Comparison of ENCODE assay signal across 14 cellular contexts in the genomic region with DNA sequence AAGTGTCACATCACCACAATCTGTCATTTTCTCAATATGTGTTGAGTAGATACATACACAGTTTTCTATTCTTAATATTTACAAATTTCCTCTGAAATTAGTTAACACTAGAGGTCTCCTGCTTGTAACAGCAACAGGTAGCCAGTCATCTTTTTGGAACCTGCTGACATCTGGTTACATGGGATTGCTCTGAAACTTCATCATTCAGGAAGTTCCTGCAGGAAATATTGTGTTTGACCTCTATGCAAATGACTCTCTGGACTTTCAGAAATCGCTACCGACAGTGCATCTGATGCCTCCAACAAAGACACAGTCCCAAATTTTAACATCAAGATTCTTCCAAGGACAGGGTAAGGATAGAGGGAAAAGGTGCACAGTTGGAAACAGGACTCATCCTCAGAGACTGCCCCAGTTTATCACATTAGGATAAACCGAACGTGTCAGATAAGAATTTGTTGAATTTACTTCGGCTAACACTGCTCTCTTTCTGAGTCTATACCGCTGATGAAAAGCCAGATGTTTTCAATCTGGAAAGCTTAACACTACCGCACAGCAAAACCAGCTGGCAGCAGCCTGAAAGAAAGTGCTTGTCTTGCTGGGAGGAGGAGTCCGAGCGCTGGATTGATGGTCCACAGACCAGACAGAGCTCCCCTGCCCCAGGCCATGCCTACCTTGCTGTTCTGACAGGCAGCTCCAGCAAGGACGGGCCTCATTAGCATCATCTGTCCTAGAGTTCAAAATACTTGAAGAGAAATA.
DNase-seq lines count a peak whose midpoint lies in the region; ATAC-seq, FAIRE-seq and TF ChIP-seq lines count a peak whose summit lies in the region.
"Had no signal": no experiment of that assay in that cellular context is flagged by ENCODE, and none has a peak within 500 bp of the region (broad histone marks: within the 10 kb centered on the region; RNA-seq: fewer than 3 reads in every experiment).

No MANE protein-coding gene starts in this region.

- TF ChIP-seq CTCF in HEK293 (tag by site-specific recombination; IDR thresholded peaks at IDR 0.05) (no peak), bronchial epithelial cell (IDR thresholded peaks at IDR 0.05; ENCODE audit: insufficient read depth, low read length, severe bottlenecking) (no peak), thyroid gland (IDR thresholded peaks at IDR 0.05) (no peak)

- CTCF ChIA-PET in HEK293 (lab: Yijun Ruan, JAX) = no interaction called here

- 69 to 71% methylated on average over 10 of the region's 10 CpGs for WGBS in thyroid gland, 2 donors

- no peak for FAIRE-seq in bronchial epithelial cell (lab: Jason Lieb, UNC)

- H3K27me3 ChIP-seq in bronchial epithelial cell (ENCODE audit: control insufficient read depth, insufficient read depth, low read length) (no peaks in the 10 kb centered on the region), thyroid gland (no peaks in the 10 kb centered on the region)
- H3K27me3 ChIP-seq: MG63, SJCRH30 had no signal

- DNase-seq in bronchial epithelial cell (ENCODE audit: low read depth) (peak; percentile 3), left ventricle myocardium superior (peak; percentile 40), thyroid gland (peak; percentile 3 to 8)
- DNase-seq in stimulated activated CD4-positive, alpha-beta T cell treated with anti-CD3 and anti-CD28 coated beads, Interleukin-2, amount 100 ng/mL, for 24 hours = no peak
- DNase-seq: activated effector memory CD4-positive, alpha-beta T cell treated with anti-CD3 and anti-CD28 coated beads, Interleukin-2, amount 50 U/mL, for 16 hours; Caco-2; effector memory CD4-positive, alpha-beta T cell; kidney glomerular epithelial cell; MG63; SJCRH30; stimulated activated CD4-positive, alpha-beta T cell treated with anti-CD3 and anti-CD28 coated beads, Interleukin-1b, Interleukin-23, amount 100 ng/mL, for 48 hours had no signal

- H3K9me3 ChIP-seq in HEK293 (ENCODE audit: control insufficient read depth, insufficient read depth, low read depth, low read length) (no peaks in the 10 kb centered on the region), thyroid gland (no peaks in the 10 kb centered on the region)
- H3K9me3 ChIP-seq: Caco-2, MG63, SJCRH30 had no signal

- POLR2A ChIA-PET in HEK293 (lab: Yijun Ruan, JAX) = no interaction called here

- peak; percentile 73 for ATAC-seq in left ventricle myocardium superior
- ATAC-seq in HG03280 (IDR thresholded peaks at IDR 0.05; ENCODE audit: unreplicated experiment) = no peak
- no peak for ATAC-seq in HG02870 (IDR thresholded peaks at IDR 0.05; ENCODE audit: unreplicated experiment)

- H3K4me1 ChIP-seq in HEK293 (ENCODE audit: control insufficient read depth, insufficient read depth, low read length) (peaks cover 25% of the 10 kb centered on the region), thyroid gland (peaks cover 41 to 45% of the 10 kb centered on the region in 2 donors)

- H3K4me3 ChIP-seq in HEK293 (ENCODE audit: low read depth, low read length) (no peak overlapping the region), bronchial epithelial cell (ENCODE audit: low read depth, low read length) (no peak overlapping the region), thyroid gland (replicated peaks in 1 of 3) (no peak overlapping the region)
- H3K4me3 ChIP-seq: MG63, SJCRH30 had no signal

- H3K36me3 ChIP-seq in HEK293 (ENCODE audit: control insufficient read depth in 2 of 2, insufficient read depth in 1 of 2, low read length in 2 of 2) = no peaks in the 10 kb centered on the region
- H3K36me3 ChIP-seq in bronchial epithelial cell (ENCODE audit: control insufficient read depth, insufficient read depth, low read length) = no peaks in the 10 kb centered on the region
- H3K36me3 ChIP-seq in thyroid gland = no peaks in the 10 kb centered on the region
- H3K36me3 ChIP-seq: MG63, SJCRH30 had no signal

- intact Hi-C loops in left ventricle myocardium superior (cut with micrococcal nuclease) = no loop called here
- intact Hi-C loops in thyroid gland (cut with DNase I) = no loop called here

- no peak for TF ChIP-seq POLR2A in thyroid gland (IDR thresholded peaks at IDR 0.05)

- no peak overlapping the region for H3K27ac ChIP-seq in HEK293 (ENCODE audit: extremely low read depth, low read depth, low read length)
- H3K27ac ChIP-seq in thyroid gland = no peak overlapping the region
- H3K27ac ChIP-seq: SJCRH30 had no signal

TF ChIP-seq in HEK293, 187 proteins besides CTCF, POLR2A, EP300 and RAD21:
- TF ChIP-seq ZNF747 (tag by site-specific recombination; IDR thresholded peaks at IDR 0.05) (no peak), ZNF585B (tag by site-specific recombination; IDR thresholded peaks at IDR 0.05) (no peak), SCRT2 (tag by site-specific recombination; IDR thresholded peaks at IDR 0.05) (peak; percentile 83), GLIS2 (tag by site-specific recombination; IDR thresholded peaks at IDR 0.05) (no peak)
- TF ChIP-seq, protein P1, sequence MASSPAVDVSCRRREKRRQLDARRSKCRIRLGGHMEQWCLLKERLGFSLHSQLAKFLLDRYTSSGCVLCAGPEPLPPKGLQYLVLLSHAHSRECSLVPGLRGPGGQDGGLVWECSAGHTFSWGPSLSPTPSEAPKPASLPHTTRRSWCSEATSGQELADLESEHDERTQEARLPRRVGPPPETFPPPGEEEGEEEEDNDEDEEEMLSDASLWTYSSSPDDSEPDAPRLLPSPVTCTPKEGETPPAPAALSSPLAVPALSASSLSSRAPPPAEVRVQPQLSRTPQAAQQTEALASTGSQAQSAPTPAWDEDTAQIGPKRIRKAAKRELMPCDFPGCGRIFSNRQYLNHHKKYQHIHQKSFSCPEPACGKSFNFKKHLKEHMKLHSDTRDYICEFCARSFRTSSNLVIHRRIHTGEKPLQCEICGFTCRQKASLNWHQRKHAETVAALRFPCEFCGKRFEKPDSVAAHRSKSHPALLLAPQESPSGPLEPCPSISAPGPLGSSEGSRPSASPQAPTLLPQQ (tag by site-specific recombination; IDR thresholded peaks at IDR 0.05) = no peak
- TF ChIP-seq, protein P2, sequence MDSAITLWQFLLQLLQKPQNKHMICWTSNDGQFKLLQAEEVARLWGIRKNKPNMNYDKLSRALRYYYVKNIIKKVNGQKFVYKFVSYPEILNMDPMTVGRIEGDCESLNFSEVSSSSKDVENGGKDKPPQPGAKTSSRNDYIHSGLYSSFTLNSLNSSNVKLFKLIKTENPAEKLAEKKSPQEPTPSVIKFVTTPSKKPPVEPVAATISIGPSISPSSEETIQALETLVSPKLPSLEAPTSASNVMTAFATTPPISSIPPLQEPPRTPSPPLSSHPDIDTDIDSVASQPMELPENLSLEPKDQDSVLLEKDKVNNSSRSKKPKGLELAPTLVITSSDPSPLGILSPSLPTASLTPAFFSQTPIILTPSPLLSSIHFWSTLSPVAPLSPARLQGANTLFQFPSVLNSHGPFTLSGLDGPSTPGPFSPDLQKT (IDR thresholded peaks at IDR 0.05; ENCODE audit: borderline replicate concordance, low read depth, low read length) = no peak
- TF ChIP-seq, protein P3, sequence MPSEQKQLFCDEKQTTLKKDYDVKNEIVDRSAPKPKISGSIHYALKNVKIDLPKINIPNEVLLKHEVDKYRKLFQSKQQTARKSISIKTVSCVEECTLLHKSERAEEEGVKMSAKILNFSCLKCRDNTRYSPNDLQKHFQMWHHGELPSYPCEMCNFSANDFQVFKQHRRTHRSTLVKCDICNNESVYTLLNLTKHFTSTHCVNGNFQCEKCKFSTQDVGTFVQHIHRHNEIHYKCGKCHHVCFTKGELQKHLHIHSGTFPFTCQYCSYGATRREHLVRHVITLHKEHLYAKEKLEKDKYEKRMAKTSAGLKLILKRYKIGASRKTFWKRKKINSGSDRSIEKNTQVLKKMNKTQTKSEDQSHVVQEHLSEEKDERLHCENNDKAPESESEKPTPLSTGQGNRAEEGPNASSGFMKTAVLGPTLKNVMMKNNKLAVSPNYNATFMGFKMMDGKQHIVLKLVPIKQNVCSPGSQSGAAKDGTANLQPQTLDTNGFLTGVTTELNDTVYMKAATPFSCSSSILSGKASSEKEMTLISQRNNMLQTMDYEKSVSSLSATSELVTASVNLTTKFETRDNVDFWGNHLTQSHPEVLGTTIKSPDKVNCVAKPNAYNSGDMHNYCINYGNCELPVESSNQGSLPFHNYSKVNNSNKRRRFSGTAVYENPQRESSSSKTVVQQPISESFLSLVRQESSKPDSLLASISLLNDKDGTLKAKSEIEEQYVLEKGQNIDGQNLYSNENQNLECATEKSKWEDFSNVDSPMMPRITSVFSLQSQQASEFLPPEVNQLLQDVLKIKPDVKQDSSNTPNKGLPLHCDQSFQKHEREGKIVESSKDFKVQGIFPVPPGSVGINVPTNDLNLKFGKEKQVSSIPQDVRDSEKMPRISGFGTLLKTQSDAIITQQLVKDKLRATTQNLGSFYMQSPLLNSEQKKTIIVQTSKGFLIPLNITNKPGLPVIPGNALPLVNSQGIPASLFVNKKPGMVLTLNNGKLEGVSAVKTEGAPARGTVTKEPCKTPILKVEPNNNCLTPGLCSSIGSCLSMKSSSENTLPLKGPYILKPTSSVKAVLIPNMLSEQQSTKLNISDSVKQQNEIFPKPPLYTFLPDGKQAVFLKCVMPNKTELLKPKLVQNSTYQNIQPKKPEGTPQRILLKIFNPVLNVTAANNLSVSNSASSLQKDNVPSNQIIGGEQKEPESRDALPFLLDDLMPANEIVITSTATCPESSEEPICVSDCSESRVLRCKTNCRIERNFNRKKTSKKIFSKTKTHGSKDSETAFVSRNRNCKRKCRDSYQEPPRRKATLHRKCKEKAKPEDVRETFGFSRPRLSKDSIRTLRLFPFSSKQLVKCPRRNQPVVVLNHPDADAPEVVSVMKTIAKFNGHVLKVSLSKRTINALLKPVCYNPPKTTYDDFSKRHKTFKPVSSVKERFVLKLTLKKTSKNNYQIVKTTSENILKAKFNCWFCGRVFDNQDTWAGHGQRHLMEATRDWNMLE (tag by site-specific recombination; conservative IDR thresholded peaks at IDR 0.05; ENCODE audit: low read depth) = no peak

Comparison
In these comparisons a context has a peak if more than half of its experiments do, and no peak if none do; other contexts are left out.
1. DNase-seq: peak in bronchial epithelial cell (single experiment), left ventricle myocardium superior (single experiment) and thyroid gland (2 of 2); none in stimulated activated CD4-positive, alpha-beta T cell treated with anti-CD3 and anti-CD28 coated beads, Interleukin-2, amount 100 ng/mL, for 24 hours (0 of 2).